7 cellular contexts compared by ENCODE assay signal in genomic region chr2:95725672-95726071, GRCh38.
DNase-seq lines count a peak whose midpoint lies in the region; ATAC-seq, FAIRE-seq and TF ChIP-seq lines count a peak whose summit lies in the region.
"Not testable (repeated sequence)": the region's sequence is repeated elsewhere in the genome, so short reads cannot be mapped to it uniquely, and the experiment has no call there.

No MANE protein-coding gene starts in this region.

- H3K36me3 ChIP-seq in mammary epithelial cell (ENCODE audit: insufficient read depth, low read length): not testable (repeated sequence)

- not testable (repeated sequence) for TF ChIP-seq POLR2A in H54 (IDR thresholded peaks at IDR 0.05; ENCODE audit: low read depth, low read length)

- H3K27me3 ChIP-seq in mammary epithelial cell (ENCODE audit: insufficient read depth, low read length): not testable (repeated sequence)

- POLR2A ChIA-PET in activated CD4-positive, alpha-beta T cell treated with anti-CD3 and anti-CD28 coated beads for 36 hours (lab: Charles Lee): not testable (repeated sequence)

- not testable (repeated sequence) for H3K9me3 ChIP-seq in mammary epithelial cell (replicated peaks; ENCODE audit: insufficient read depth, low read length)

- H3K4me3 ChIP-seq in AG10803 (ENCODE audit: low read length); mammary epithelial cell (replicated peaks in 1 of 3; ENCODE audit: insufficient read depth in 1 of 3, low read depth in 2 of 3, low read length in 3 of 3); fibroblast of mammary gland (ENCODE audit: control insufficient read depth, low read depth, low read length): not testable (repeated sequence)

- dilution Hi-C loops in mammary epithelial cell (cut with HindIII; ENCODE audit: low sequenced_read_pairs): not testable (repeated sequence)

- TF ChIP-seq CTCF in AG10803 (conservative IDR thresholded peaks at IDR 0.05; ENCODE audit: low read length); mammary epithelial cell (conservative IDR thresholded peaks at IDR 0.05 in 1 of 2, IDR thresholded peaks at IDR 0.05 in 1 of 2; ENCODE audit: extremely low read depth in 1 of 2, insufficient read depth in 1 of 2, low read depth in 1 of 2, low read length in 2 of 2); fibroblast of mammary gland (conservative IDR thresholded peaks at IDR 0.05; ENCODE audit: control insufficient read depth, insufficient read depth, low read depth, low read length): not testable (repeated sequence)

- DNase-seq in AG10803 (ENCODE audit: low read depth): peak; percentile 21
- peak; percentile 16 for DNase-seq in H54 (ENCODE audit: insufficient read length, low spot score)
- DNase-seq in M059J (ENCODE audit: low read depth): peak; percentile 4
- not testable (repeated sequence) for DNase-seq in activated CD4-positive, alpha-beta T cell treated with anti-CD3 and anti-CD28 coated beads for 36 hours
- peak; percentile 47 for DNase-seq in mammary epithelial cell
- DNase-seq in fibroblast of mammary gland (ENCODE audit: low read depth): peak; percentile 16
- peak; percentile 6 for DNase-seq in iris pigment epithelial cell (ENCODE audit: low read depth)

- not testable (repeated sequence) for H4K20me1 ChIP-seq in mammary epithelial cell (ENCODE audit: insufficient read depth, low read length)

- not testable (repeated sequence) for H3K9ac ChIP-seq in mammary epithelial cell (ENCODE audit: insufficient read depth, low read length)

- ATAC-seq in activated CD4-positive, alpha-beta T cell treated with anti-CD3 and anti-CD28 coated beads for 36 hours: peak; percentile 65

- FAIRE-seq in H54 (lab: Jason Lieb, UNC): not testable (repeated sequence)

- CTCF ChIA-PET in activated CD4-positive, alpha-beta T cell treated with anti-CD3 and anti-CD28 coated beads for 36 hours (lab: Charles Lee); mammary epithelial cell (lab: Charles Lee; ENCODE audit: low non-redundant PET): not testable (repeated sequence)

- not testable (repeated sequence) for H3K27ac ChIP-seq in mammary epithelial cell (ENCODE audit: insufficient read depth, low read depth, low read length)

- intact Hi-C loops in activated CD4-positive, alpha-beta T cell treated with anti-CD3 and anti-CD28 coated beads for 36 hours (cut with DNase I, micrococcal nuclease): loop anchor here (5.0 kb wide), 2 partner anchors 323 to 338 kb away; partner anchors contain the start of gene FAHD2A (in 1 of the 2)
- intact Hi-C loops in mammary epithelial cell (cut with micrococcal nuclease): loop anchor here (5.0 kb wide), 1 partner anchor 323 kb away; the partner anchor contains the start of gene FAHD2A

- in situ Hi-C loops in mammary epithelial cell (cut with MboI; ENCODE audit: low sequenced_read_pairs in 2 of 2): not testable (repeated sequence)

- H3K79me2 ChIP-seq in mammary epithelial cell (ENCODE audit: insufficient read depth, low read length): not testable (repeated sequence)

- H3K4me2 ChIP-seq in mammary epithelial cell (ENCODE audit: insufficient read depth, low read depth, low read length): not testable (repeated sequence)

- not testable (repeated sequence) for H3K4me1 ChIP-seq in mammary epithelial cell (ENCODE audit: insufficient read depth, low read length)

- H3K36me3 Mint-ChIP-seq in activated CD4-positive, alpha-beta T cell treated with anti-CD3 and anti-CD28 coated beads for 36 hours (ENCODE audit: low read depth): not testable (repeated sequence)

- not testable (repeated sequence) for BruUV-seq in mammary epithelial cell (replicated peaks; lab: Mats Ljungman, UMichigan)

- H2AFZ ChIP-seq in mammary epithelial cell (ENCODE audit: low read depth, low read length): not testable (repeated sequence)

- H3K9me3 Mint-ChIP-seq in activated CD4-positive, alpha-beta T cell treated with anti-CD3 and anti-CD28 coated beads for 36 hours (ENCODE audit: low read depth): not testable (repeated sequence)

- not testable (repeated sequence) for H3K27ac Mint-ChIP-seq in activated CD4-positive, alpha-beta T cell treated with anti-CD3 and anti-CD28 coated beads for 36 hours

- H3K4me3 Mint-ChIP-seq in activated CD4-positive, alpha-beta T cell treated with anti-CD3 and anti-CD28 coated beads for 36 hours: not testable (repeated sequence)

- not testable (repeated sequence) for H3K4me1 Mint-ChIP-seq in activated CD4-positive, alpha-beta T cell treated with anti-CD3 and anti-CD28 coated beads for 36 hours

- H3K27me3 Mint-ChIP-seq in activated CD4-positive, alpha-beta T cell treated with anti-CD3 and anti-CD28 coated beads for 36 hours: not testable (repeated sequence)

- 100% methylated on average over 1 of the region's 1 CpG for WGBS in mammary epithelial cell (ENCODE audit: low coverage, missing lambda C conversion rate)
